In the genomic region with DNA sequence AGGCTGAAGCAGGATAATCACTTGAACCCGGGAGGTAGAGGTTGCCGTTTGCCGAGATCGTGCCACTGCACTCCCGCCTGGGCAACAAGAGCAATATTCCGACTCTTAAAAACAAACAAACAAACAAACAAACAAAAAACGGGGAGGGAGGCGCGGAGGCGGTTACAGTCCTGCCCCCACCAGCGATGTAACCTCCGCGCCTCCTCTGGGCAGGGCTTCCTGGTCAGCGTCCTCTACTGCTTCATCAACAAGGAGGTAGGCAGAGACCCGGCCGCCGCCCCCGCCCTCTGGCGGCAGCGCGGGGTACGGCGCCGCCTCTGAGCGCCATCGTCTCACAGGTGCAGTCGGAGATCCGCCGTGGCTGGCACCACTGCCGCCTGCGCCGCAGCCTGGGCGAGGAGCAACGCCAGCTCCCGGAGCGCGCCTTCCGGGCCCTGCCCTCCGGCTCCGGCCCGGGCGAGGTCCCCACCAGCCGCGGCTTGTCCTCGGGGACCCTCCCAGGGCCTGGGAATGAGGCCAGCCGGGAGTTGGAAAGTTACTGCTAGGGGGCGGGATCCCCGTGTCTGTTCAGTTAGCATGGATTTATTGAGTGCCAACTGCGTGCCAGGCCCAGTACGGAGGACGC, we compare ENCODE assay signal across 7 cellular contexts. TPM values are rescaled to one million over a fixed set of nuclear protein-coding genes. Genes with fewer than 3 reads are reported as not detected.
DNase-seq lines count a peak whose midpoint lies in the region; ATAC-seq and TF ChIP-seq lines count a peak whose summit lies in the region.

No MANE protein-coding gene starts in this region.

- peak; percentile 84 for DNase-seq in NCI-H226
- DNase-seq in cerebellum (ENCODE audit: low spot score): peak; percentile 92
- DNase-seq in kidney glomerular epithelial cell (lab: John Stamatoyannopoulos, UW): peak; percentile 81
- peak; percentile 78 to 85 for DNase-seq in stimulated activated CD4-positive, alpha-beta T cell treated with anti-CD3 and anti-CD28 coated beads, Interleukin-15, amount 100 ng/mL, for 1 hour (ENCODE audit: low read depth in 1 of 2, low spot score in 1 of 2)

- peak; percentile 32 for TF ChIP-seq POLR2A in GM18505 (IDR thresholded peaks at IDR 0.05; ENCODE audit: borderline replicate concordance, extremely low read depth, insufficient read depth, insufficient read length)

- peak; percentile 54 for ATAC-seq in GM18505 (IDR thresholded peaks at IDR 0.05; ENCODE audit: unreplicated experiment)
- ATAC-seq in HG03135 (IDR thresholded peaks at IDR 0.05; ENCODE audit: unreplicated experiment): peak; percentile 65
- ATAC-seq in activated CD4-positive, CD25-positive, alpha-beta regulatory T cell treated with anti-CD3 and anti-CD28 coated beads, Interleukin-2, amount 50 U/mL, for 24 hours: peak; percentile 79 to 81

RNA-seq across cellular contexts. Expression of a gene that starts 10.2 kb away (rescaled TPM):
- total RNA-seq in cerebellum: 86.0 TPM

RNA-seq across cellular contexts. Expression of a gene that starts 11.0 kb away (rescaled TPM):
- total RNA-seq in cerebellum: 2.4 TPM

RNA-seq across cellular contexts. Expression of a gene that starts 13.5 kb away (rescaled TPM):
- not detected for total RNA-seq in cerebellum

RNA-seq across cellular contexts. Expression of a gene that starts 42.3 kb away (rescaled TPM):
- total RNA-seq in cerebellum: 21.2 TPM

RNA-seq across cellular contexts. Expression of a gene that starts 49.2 kb away (rescaled TPM):
- total RNA-seq in cerebellum: 3.6 TPM

Comparison
In these comparisons a context has a peak if more than half of its experiments do, and no peak if none do; other contexts are left out.
1. Peak in every context shown above with its lines: DNase-seq and ATAC-seq.